ENCODE assay signal across 23 cellular contexts in the genomic region with DNA sequence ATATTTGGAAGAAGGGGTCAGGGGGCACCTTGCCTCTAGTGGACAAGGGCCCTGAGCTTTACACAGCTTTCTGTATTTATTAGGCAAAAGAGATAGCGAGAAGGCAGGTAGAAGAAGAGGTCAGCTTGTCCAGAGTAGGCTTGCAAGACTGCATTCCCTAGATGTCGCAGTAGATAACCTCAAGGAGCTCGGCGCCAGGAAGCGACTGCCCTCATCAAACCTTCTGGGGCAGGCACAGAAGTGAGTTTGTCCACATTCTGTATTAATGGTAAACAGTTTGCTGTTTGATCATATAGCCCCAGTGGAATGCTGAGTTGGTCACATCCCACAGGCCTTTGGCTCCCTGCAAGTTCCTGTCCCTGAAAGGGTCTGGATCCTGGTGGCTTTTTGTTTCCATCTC. TPM values are rescaled to one million over a fixed set of nuclear protein-coding genes. Genes with fewer than 3 reads are reported as not detected.
DNase-seq lines count a peak whose midpoint lies in the region; ATAC-seq, FAIRE-seq and TF ChIP-seq lines count a peak whose summit lies in the region.
"Had no signal": no experiment of that assay in that cellular context is flagged by ENCODE, and none has a peak within 500 bp of the region (broad histone marks: within the 10 kb centered on the region; RNA-seq: fewer than 3 reads in every experiment).

No MANE protein-coding gene starts in this region.

- TF ChIP-seq CTCF in HepG2 (CRISPR knock-in tag; IDR thresholded peaks at IDR 0.05) (no peak), right lobe of liver (IDR thresholded peaks at IDR 0.05) (no peak), VCaP (conservative IDR thresholded peaks at IDR 0.05) (no peak), neural progenitor cell (IDR thresholded peaks at IDR 0.05) (no peak), MM.1S (IDR thresholded peaks at IDR 0.05; ENCODE audit: low read length) (no peak)

- H3F3A ChIP-seq in neural progenitor cell (ENCODE audit: low read depth): peaks cover 7% of the 10 kb centered on the region
- no peaks in the 10 kb centered on the region for H3F3A ChIP-seq in GM23248 (ENCODE audit: insufficient read depth)
- no peaks in the 10 kb centered on the region for H3F3A ChIP-seq in MM.1S (ENCODE audit: insufficient read depth, low read length)

- no TSS peak for BruUV-seq in HepG2 (replicated peaks; lab: Mats Ljungman, UMichigan)

- peaks cover 5% of the 10 kb centered on the region for H3K27me3 Mint-ChIP-seq in neural progenitor cell (ENCODE audit: insufficient read depth, low read depth)

- H3K36me3 Mint-ChIP-seq in neural progenitor cell: peaks cover 21% of the 10 kb centered on the region

- H3K27ac ChIP-seq in HepG2 (ENCODE audit: extremely low read length, insufficient read depth, low read length): no peak overlapping the region
- no peak overlapping the region for H3K27ac ChIP-seq in right lobe of liver
- H3K27ac ChIP-seq in VCaP: peak overlapping the region; percentile 71
- H3K27ac ChIP-seq in neural progenitor cell: no peak overlapping the region
- no peak overlapping the region for H3K27ac ChIP-seq in GM23248
- H3K27ac ChIP-seq in MM.1S (ENCODE audit: low read length): no peak overlapping the region
- H3K27ac ChIP-seq: KMS-11, SK-N-MC had no signal

- POLR2A ChIA-PET in HepG2 (lab: Yijun Ruan, JAX): no interaction called here

- H3K4me2 ChIP-seq in HepG2 (ENCODE audit: low read depth, low read length) (no peak overlapping the region), neural progenitor cell (peak overlapping the region; percentile 21), GM23248 (ENCODE audit: unreplicated experiment) (no peak overlapping the region), MM.1S (ENCODE audit: low read depth, low read length) (no peak overlapping the region)
- H3K4me2 ChIP-seq: GM23338, KMS-11 had no signal

- H2AFZ ChIP-seq in HepG2 (ENCODE audit: low read length) (no peak overlapping the region), neural progenitor cell (replicated peaks) (no peak overlapping the region), GM23248 (no peak overlapping the region), MM.1S (ENCODE audit: low read length) (no peak overlapping the region)
- H2AFZ ChIP-seq: GM23338 had no signal

- H3K27ac Mint-ChIP-seq in neural progenitor cell: no peak overlapping the region
- H3K27ac Mint-ChIP-seq: GM23338 had no signal

- no peaks in the 10 kb centered on the region for H3K27me3 ChIP-seq in HepG2 (ENCODE audit: control insufficient read depth in 1 of 2, insufficient read depth in 2 of 2, low read length in 2 of 2)
- no peaks in the 10 kb centered on the region for H3K27me3 ChIP-seq in right lobe of liver
- no peaks in the 10 kb centered on the region for H3K27me3 ChIP-seq in neural progenitor cell
- H3K27me3 ChIP-seq in GM23248 (replicated peaks; ENCODE audit: insufficient read depth): no peaks in the 10 kb centered on the region
- no peaks in the 10 kb centered on the region for H3K27me3 ChIP-seq in MM.1S (replicated peaks; ENCODE audit: insufficient read depth, low read length)

- peaks cover 10% of the 10 kb centered on the region for H3K4me1 Mint-ChIP-seq in neural progenitor cell

- intact Hi-C loops in HepG2 (cut with micrococcal nuclease; ENCODE audit: unreplicated experiment): no loop called here
- intact Hi-C loops in right lobe of liver (cut with DNase I): no loop called here

- no peak overlapping the region for H3K4me3 Mint-ChIP-seq in neural progenitor cell
- H3K4me3 Mint-ChIP-seq: CD14-positive monocyte, GM23338 had no signal

- H3K9me3 Mint-ChIP-seq in neural progenitor cell: no peaks in the 10 kb centered on the region
- H3K9me3 Mint-ChIP-seq: CD14-positive monocyte, GM23338 had no signal

- 92% methylated on average over 5 of the region's 5 CpGs for WGBS in HepG2 (ENCODE audit: low lambda C conversion rate)
- 83% methylated on average over 1 of the region's 5 CpGs for WGBS in right lobe of liver (ENCODE audit: insufficient coverage, low coverage, low lambda C conversion rate, missing lambda C conversion rate)
- WGBS in GM23248 (ENCODE audit: low coverage in 1 of 2, low lambda C conversion rate in 2 of 2, missing lambda C conversion rate in 2 of 2), 2 experiments: 99% methylated on average over 5 of the region's 5 CpGs

- H3K9me2 ChIP-seq in GM23248 (ENCODE audit: insufficient read depth) (no peaks in the 10 kb centered on the region), MM.1S (replicated peaks; ENCODE audit: insufficient read depth, low read length) (no peaks in the 10 kb centered on the region)

- H3K9me3 ChIP-seq in HepG2 (ENCODE audit: low read length) (no peaks in the 10 kb centered on the region), right lobe of liver (no peaks in the 10 kb centered on the region), neural progenitor cell (ENCODE audit: low read depth) (no peaks in the 10 kb centered on the region), GM23248 (ENCODE audit: low read depth) (no peaks in the 10 kb centered on the region), MM.1S (replicated peaks; ENCODE audit: insufficient read depth, low read length) (no peaks in the 10 kb centered on the region)

- in situ Hi-C loops in HepG2 (cut with HindIII; ENCODE audit: extremely low pct_ligation_motif_present, low pct_unique_long_range_greater_than_20kb): no loop called here
- in situ Hi-C loops in GM23248 (cut with MboI): no loop called here

- CTCF ChIA-PET in HepG2 (lab: Yijun Ruan, JAX; ENCODE audit: low intra/inter-chr PET ratio, low total read pairs): no interaction called here

- no peak for FAIRE-seq in HepG2 (lab: Jason Lieb, UNC)
- FAIRE-seq: A204.1, HTR-8/SVneo had no signal

- no peak for DNase-seq in HepG2 (ENCODE audit: low spot score)
- no peak for DNase-seq in right lobe of liver
- no peak for DNase-seq in neural progenitor cell (ENCODE audit: low spot score)
- DNase-seq in GM23248: no peak
- DNase-seq in MM.1S: no peak
- DNase-seq: DMS79, HCEC 1CT, IMR-90, NCI-H1417, NCI-H1694 treated with DMSO at 0.1 percent for 48 hours, NCI-H2081 treated with DMSO at 0.1 percent for 48 hours, NCI-H446, NCI-H526 treated with DMSO at 0.1 percent for 48 hours, OCI-M1, Right ventricle myocardium superior had no signal

- H3K4me3 ChIP-seq in HepG2 (replicated peaks in 1 of 3; ENCODE audit: insufficient read depth in 1 of 3, low read depth in 2 of 3, low read length in 3 of 3) (no peak overlapping the region), right lobe of liver (no peak overlapping the region), neural progenitor cell (no peak overlapping the region), GM23248 (no peak overlapping the region), MM.1S (ENCODE audit: low read length) (no peak overlapping the region)
- H3K4me3 ChIP-seq: GM23338, SK-N-MC had no signal

- TF ChIP-seq POLR2A in HepG2 (IDR thresholded peaks at IDR 0.05; ENCODE audit: insufficient read depth in 1 of 2, low read depth in 2 of 2, low read length in 2 of 2): no peak
- no peak for TF ChIP-seq POLR2A in right lobe of liver (IDR thresholded peaks at IDR 0.05)

- H3K9ac ChIP-seq in HepG2 (ENCODE audit: insufficient read depth, low read depth, low read length): no peak overlapping the region
- no peak overlapping the region for H3K9ac ChIP-seq in neural progenitor cell
- no peak overlapping the region for H3K9ac ChIP-seq in GM23248
- no peak overlapping the region for H3K9ac ChIP-seq in MM.1S (ENCODE audit: low read length)
- H3K9ac ChIP-seq: KMS-11 had no signal

- no peak for ATAC-seq in HepG2
- no peak for ATAC-seq in right lobe of liver
- ATAC-seq in HG02938 (IDR thresholded peaks at IDR 0.05; ENCODE audit: unreplicated experiment): no peak

- peaks cover 7% of the 10 kb centered on the region for H3K4me1 ChIP-seq in HepG2 (ENCODE audit: insufficient read depth, low read length)
- no peaks in the 10 kb centered on the region for H3K4me1 ChIP-seq in right lobe of liver
- H3K4me1 ChIP-seq in neural progenitor cell: peaks cover 10% of the 10 kb centered on the region
- no peaks in the 10 kb centered on the region for H3K4me1 ChIP-seq in GM23248 (ENCODE audit: insufficient read depth)
- H3K4me1 ChIP-seq in MM.1S (ENCODE audit: low read length): no peaks in the 10 kb centered on the region

- no peaks in the 10 kb centered on the region for H3K79me2 ChIP-seq in HepG2 (ENCODE audit: insufficient read depth, low read length)
- H3K79me2 ChIP-seq in neural progenitor cell (ENCODE audit: low read depth): no peaks in the 10 kb centered on the region
- H3K79me2 ChIP-seq in GM23248 (ENCODE audit: insufficient read depth): peaks cover 6% of the 10 kb centered on the region
- no peaks in the 10 kb centered on the region for H3K79me2 ChIP-seq in MM.1S (ENCODE audit: low read length)

- TF ChIP-seq RAD21 in HepG2 (CRISPR knock-in tag; IDR thresholded peaks at IDR 0.05): no peak

- H3K36me3 ChIP-seq in HepG2 (replicated peaks in 1 of 2; ENCODE audit: control insufficient read depth in 1 of 2, insufficient read depth in 2 of 2, low read length in 2 of 2) (peaks cover 5 to 10% of the 10 kb centered on the region in 2 experiments; a peak in 4 of 5 replicates), right lobe of liver (no peaks in the 10 kb centered on the region), neural progenitor cell (no peaks in the 10 kb centered on the region), GM23248 (ENCODE audit: low read depth) (no peaks in the 10 kb centered on the region), MM.1S (replicated peaks; ENCODE audit: insufficient read depth, low read length) (no peaks in the 10 kb centered on the region)

- H4K20me1 ChIP-seq in HepG2 (ENCODE audit: insufficient read depth, low read length) (no peaks in the 10 kb centered on the region), neural progenitor cell (ENCODE audit: low read depth) (no peaks in the 10 kb centered on the region), GM23248 (ENCODE audit: insufficient read depth) (no peaks in the 10 kb centered on the region), MM.1S (ENCODE audit: insufficient read depth, low read length) (no peaks in the 10 kb centered on the region)

- TF ChIP-seq EP300 in HepG2 (IDR thresholded peaks at IDR 0.05; ENCODE audit: low read depth in 2 of 2, low read length in 2 of 2) (no peak), HepG2 (CRISPR knock-in tag; IDR thresholded peaks at IDR 0.05; ENCODE audit: borderline replicate concordance) (no peak)

RNA-seq across cellular contexts. Expression of a gene that starts 7.0 kb away (rescaled TPM):
- total RNA-seq in HepG2 (2016; rRNA removed; fragmentation: Illumina TruSeq; extraction: Trizol) (22.8 and 23.9 TPM in 2 replicates), right lobe of liver (10 to 100 TPM; 15.1 to 29.5 (median 18.7) TPM), neural progenitor cell (ENCODE audit: low replicate concordance) (12.9 and 17.5 TPM in 2 replicates)
- 27.4 and 35.9 TPM in 2 replicates for total RNA-seq in HepG2 (2016; cell fraction: cytosol; rRNA removed; fragmentation: Illumina TruSeq; extraction: Trizol; ENCODE audit: low read depth)
- total RNA-seq in HepG2 (2016; cell fraction: insoluble cytoplasmic fraction; rRNA removed; fragmentation: Illumina TruSeq; extraction: Trizol): 21.3 and 24.7 TPM in 2 replicates
- total RNA-seq in HepG2 (2016; cell fraction: membrane; rRNA removed; fragmentation: Illumina TruSeq; extraction: Trizol): 27.3 and 31.8 TPM in 2 replicates
- 13.0 and 14.1 TPM in 2 replicates for total RNA-seq in HepG2 (2016; cell fraction: nucleus; rRNA removed; fragmentation: Illumina TruSeq; extraction: Trizol)
- polyA plus RNA-seq in HepG2 (2011; rRNA removed) (19.0 and 22.7 TPM in 2 replicates), GM23248 (2016; fragmentation: Nextera tagmentation; extraction: Ambion mirVana) (55.4 and 57.8 TPM in 2 replicates)
- polyA plus RNA-seq in HepG2 (2011; cell fraction: cytosol; rRNA removed): 20.8 and 43.9 TPM in 2 replicates
- 36.4 and 41.5 TPM in 2 replicates for polyA plus RNA-seq in HepG2 (2011; cell fraction: nucleus; rRNA removed)
- 27.5 and 32.7 TPM in 2 replicates for polyA plus RNA-seq in HepG2 (2012)
- 44.4 and 53.5 TPM in 2 replicates for polyA plus RNA-seq in HepG2 (2016; cell fraction: cytosol; fragmentation: Illumina TruSeq; extraction: Trizol; ENCODE audit: low read depth)
- polyA plus RNA-seq in HepG2 (2016; cell fraction: insoluble cytoplasmic fraction; fragmentation: Illumina TruSeq; extraction: Trizol; ENCODE audit: low read depth): 36.8 and 37.7 TPM in 2 replicates
- polyA plus RNA-seq in HepG2 (2016; cell fraction: membrane; fragmentation: Illumina TruSeq; extraction: Trizol; ENCODE audit: low read depth): 42.6 and 49.8 TPM in 2 replicates
- 30.3 TPM in 2 replicates for polyA plus RNA-seq in HepG2 (2016; cell fraction: nucleus; fragmentation: Illumina TruSeq; extraction: Trizol; ENCODE audit: insufficient read depth, low read depth)
- polyA minus RNA-seq in HepG2 (2011; rRNA and poly(A)+ RNA removed; ENCODE audit: low replicate concordance): 8.7 and 43.9 TPM in 2 replicates
- 12.2 and 12.4 TPM in 2 replicates for polyA minus RNA-seq in HepG2 (2011; cell fraction: cytosol; rRNA and poly(A)+ RNA removed)
- 10.4 and 12.4 TPM in 2 replicates for polyA minus RNA-seq in HepG2 (2011; cell fraction: nucleus; rRNA and poly(A)+ RNA removed)
- total RNA-seq in GM23248 (2014; rRNA removed; shearing (Covaris generic)): 7.1 and 9.5 TPM in 2 replicates

RNA-seq across cellular contexts. Expression of a gene that starts 49.1 kb away (rescaled TPM):
- 46.0 and 70.8 TPM in 2 replicates for total RNA-seq in HepG2 (2016; rRNA removed; fragmentation: Illumina TruSeq; extraction: Trizol)
- total RNA-seq in HepG2 (2016; cell fraction: cytosol; rRNA removed; fragmentation: Illumina TruSeq; extraction: Trizol; ENCODE audit: low read depth): 9.3 and 11.0 TPM in 2 replicates
- total RNA-seq in HepG2 (2016; cell fraction: insoluble cytoplasmic fraction; rRNA removed; fragmentation: Illumina TruSeq; extraction: Trizol): 47.1 and 70.7 TPM in 2 replicates
- total RNA-seq in HepG2 (2016; cell fraction: membrane; rRNA removed; fragmentation: Illumina TruSeq; extraction: Trizol): 14.7 and 18.4 TPM in 2 replicates
- 35.3 and 39.0 TPM in 2 replicates for total RNA-seq in HepG2 (2016; cell fraction: nucleus; rRNA removed; fragmentation: Illumina TruSeq; extraction: Trizol)
- polyA plus RNA-seq in HepG2 (2011; rRNA removed): 17.5 and 18.3 TPM in 2 replicates
- polyA plus RNA-seq in HepG2 (2011; cell fraction: cytosol; rRNA removed): 12.4 and 17.4 TPM in 2 replicates
- polyA plus RNA-seq in HepG2 (2011; cell fraction: nucleus; rRNA removed): 13.5 and 17.5 TPM in 2 replicates
- polyA plus RNA-seq in HepG2 (2012): 25.1 and 28.2 TPM in 2 replicates
- 1.7 and 1.8 TPM in 2 replicates for polyA plus RNA-seq in HepG2 (2016; cell fraction: cytosol; fragmentation: Illumina TruSeq; extraction: Trizol; ENCODE audit: low read depth)
- 48.7 and 51.1 TPM in 2 replicates for polyA plus RNA-seq in HepG2 (2016; cell fraction: insoluble cytoplasmic fraction; fragmentation: Illumina TruSeq; extraction: Trizol; ENCODE audit: low read depth)
- 4.7 and 5.1 TPM in 2 replicates for polyA plus RNA-seq in HepG2 (2016; cell fraction: membrane; fragmentation: Illumina TruSeq; extraction: Trizol; ENCODE audit: low read depth)
- polyA plus RNA-seq in HepG2 (2016; cell fraction: nucleus; fragmentation: Illumina TruSeq; extraction: Trizol; ENCODE audit: insufficient read depth, low read depth): 35.3 and 39.0 TPM in 2 replicates
- polyA minus RNA-seq in HepG2 (2011; rRNA and poly(A)+ RNA removed; ENCODE audit: low replicate concordance): 113 and 135 TPM in 2 replicates
- 42.2 and 61.3 TPM in 2 replicates for polyA minus RNA-seq in HepG2 (2011; cell fraction: cytosol; rRNA and poly(A)+ RNA removed)
- polyA minus RNA-seq in HepG2 (2011; cell fraction: nucleus; rRNA and poly(A)+ RNA removed): 46.6 and 64.0 TPM in 2 replicates
- total RNA-seq in right lobe of liver: 10 to 100 TPM; 12.2 to 20.5 (median 16.1) TPM
- 20.1 and 20.5 TPM in 2 replicates for total RNA-seq in neural progenitor cell (ENCODE audit: low replicate concordance)
- 9.2 and 16.5 TPM in 2 replicates for total RNA-seq in GM23248 (2014; rRNA removed; shearing (Covaris generic))
- 8.2 and 9.8 TPM in 2 replicates for polyA plus RNA-seq in GM23248 (2016; fragmentation: Nextera tagmentation; extraction: Ambion mirVana)

RNA-seq across cellular contexts. Expression of a gene that starts 54.3 kb away (rescaled TPM):
- 60.1 and 85.9 TPM in 2 replicates for total RNA-seq in HepG2 (2016; rRNA removed; fragmentation: Illumina TruSeq; extraction: Trizol)
- total RNA-seq in HepG2 (2016; cell fraction: cytosol; rRNA removed; fragmentation: Illumina TruSeq; extraction: Trizol; ENCODE audit: low read depth): 12.7 and 13.6 TPM in 2 replicates
- total RNA-seq in HepG2 (2016; cell fraction: insoluble cytoplasmic fraction; rRNA removed; fragmentation: Illumina TruSeq; extraction: Trizol): 58.0 and 89.3 TPM in 2 replicates
- total RNA-seq in HepG2 (2016; cell fraction: membrane; rRNA removed; fragmentation: Illumina TruSeq; extraction: Trizol): 41.9 and 44.0 TPM in 2 replicates
- 130 and 144 TPM in 2 replicates for total RNA-seq in HepG2 (2016; cell fraction: nucleus; rRNA removed; fragmentation: Illumina TruSeq; extraction: Trizol)
- polyA plus RNA-seq in HepG2 (2011; rRNA removed): 54.0 and 70.6 TPM in 2 replicates
- polyA plus RNA-seq in HepG2 (2011; cell fraction: cytosol; rRNA removed): 47.5 and 83.7 TPM in 2 replicates
- polyA plus RNA-seq in HepG2 (2011; cell fraction: nucleus; rRNA removed): 80.6 and 124 TPM in 2 replicates
- polyA plus RNA-seq in HepG2 (2012): 121 and 142 TPM in 2 replicates
- polyA plus RNA-seq in HepG2 (2016; cell fraction: cytosol; fragmentation: Illumina TruSeq; extraction: Trizol; ENCODE audit: low read depth): 7.3 and 8.2 TPM in 2 replicates
- 42.8 and 44.4 TPM in 2 replicates for polyA plus RNA-seq in HepG2 (2016; cell fraction: insoluble cytoplasmic fraction; fragmentation: Illumina TruSeq; extraction: Trizol; ENCODE audit: low read depth)
- 21.0 and 21.5 TPM in 2 replicates for polyA plus RNA-seq in HepG2 (2016; cell fraction: membrane; fragmentation: Illumina TruSeq; extraction: Trizol; ENCODE audit: low read depth)
- 155 and 157 TPM in 2 replicates for polyA plus RNA-seq in HepG2 (2016; cell fraction: nucleus; fragmentation: Illumina TruSeq; extraction: Trizol; ENCODE audit: insufficient read depth, low read depth)
- polyA minus RNA-seq in HepG2 (2011; rRNA and poly(A)+ RNA removed; ENCODE audit: low replicate concordance): 36.0 and 75.9 TPM in 2 replicates
- polyA minus RNA-seq in HepG2 (2011; cell fraction: cytosol; rRNA and poly(A)+ RNA removed): 63.7 and 90.7 TPM in 2 replicates
- polyA minus RNA-seq in HepG2 (2011; cell fraction: nucleus; rRNA and poly(A)+ RNA removed): 154 and 209 TPM in 2 replicates
- total RNA-seq in right lobe of liver: 100 to 1,000 TPM in 1 of 6 experiments, 10 to 100 TPM in 5; 14.3 to 103 (median 26.8) TPM
- 46.1 and 61.1 TPM in 2 replicates for total RNA-seq in neural progenitor cell (ENCODE audit: low replicate concordance)
- 135 and 153 TPM in 2 replicates for total RNA-seq in GM23248 (2014; rRNA removed; shearing (Covaris generic))
- 191 and 193 TPM in 2 replicates for polyA plus RNA-seq in GM23248 (2016; fragmentation: Nextera tagmentation; extraction: Ambion mirVana)
